ENCODE assay signal across 9 cellular contexts in genomic region chr7:96495751-96496216, GRCh38.
DNase-seq lines count a peak whose midpoint lies in the region; ATAC-seq and TF ChIP-seq lines count a peak whose summit lies in the region.
"Had no signal": no experiment of that assay in that cellular context is flagged by ENCODE, and none has a peak within 500 bp of the region (broad histone marks: within the 10 kb centered on the region; RNA-seq: fewer than 3 reads in every experiment).

No MANE protein-coding gene starts in this region.

- TF ChIP-seq POLR2A in spleen (IDR thresholded peaks at IDR 0.05) = no peak

- H3K9me3 Mint-ChIP-seq in activated naive CD8-positive, alpha-beta T cell treated with anti-CD3 and anti-CD28 coated beads, Interleukin-2, amount 10 ng/mL, durations not matched to agents 7 days and 5 days = no peaks in the 10 kb centered on the region
- H3K9me3 Mint-ChIP-seq: brain had no signal

- intact Hi-C loops in spleen (cut with DNase I; ENCODE audit: low total_unique reads) = no loop called here

- H3K4me1 ChIP-seq in spleen = peaks cover 0 to 3% (median 0%) of the 10 kb centered on the region in 6 donors

- H3K27ac Mint-ChIP-seq in activated naive CD8-positive, alpha-beta T cell treated with anti-CD3 and anti-CD28 coated beads, Interleukin-2, amount 10 ng/mL, durations not matched to agents 7 days and 5 days = peak overlapping the region; percentile 72

- POLR2A ChIA-PET in activated naive CD8-positive, alpha-beta T cell treated with anti-CD3 and anti-CD28 coated beads, Interleukin-2, amount 10 ng/mL, durations not matched to agents 7 days and 5 days (lab: Charles Lee) = no interaction called here

- peak; percentile 91 for ATAC-seq in GM18870 (IDR thresholded peaks at IDR 0.05; ENCODE audit: unreplicated experiment)
- ATAC-seq in HG02759 (IDR thresholded peaks at IDR 0.05; ENCODE audit: unreplicated experiment) = peak; percentile 62
- ATAC-seq in activated naive CD8-positive, alpha-beta T cell treated with anti-CD3 and anti-CD28 coated beads, Interleukin-2, amount 10 ng/mL, durations not matched to agents 7 days and 5 days (ENCODE audit: low read depth) = peak; percentile 80

- H3K4me3 Mint-ChIP-seq in activated naive CD8-positive, alpha-beta T cell treated with anti-CD3 and anti-CD28 coated beads, Interleukin-2, amount 10 ng/mL, durations not matched to agents 7 days and 5 days = peak overlapping the region; percentile 67
- H3K4me3 Mint-ChIP-seq: brain had no signal

- H3K4me1 Mint-ChIP-seq in activated naive CD8-positive, alpha-beta T cell treated with anti-CD3 and anti-CD28 coated beads, Interleukin-2, amount 10 ng/mL, durations not matched to agents 7 days and 5 days = peaks cover 14% of the 10 kb centered on the region

- 26 to 55% (median 37%) methylated on average over 6 of the region's 6 CpGs for WGBS in spleen, 5 donors

- no peaks in the 10 kb centered on the region for H3K36me3 Mint-ChIP-seq in activated naive CD8-positive, alpha-beta T cell treated with anti-CD3 and anti-CD28 coated beads, Interleukin-2, amount 10 ng/mL, durations not matched to agents 7 days and 5 days
- H3K36me3 Mint-ChIP-seq: brain had no signal

- no peaks in the 10 kb centered on the region for H3K9me3 ChIP-seq in spleen
- H3K9me3 ChIP-seq: ovary had no signal

- peaks cover 12% of the 10 kb centered on the region for H3K27me3 Mint-ChIP-seq in activated naive CD8-positive, alpha-beta T cell treated with anti-CD3 and anti-CD28 coated beads, Interleukin-2, amount 10 ng/mL, durations not matched to agents 7 days and 5 days
- H3K27me3 Mint-ChIP-seq: brain had no signal

- DNase-seq in NCI-H2107 (lab: John Stamatoyannopoulos, UW) (peak; percentile 72), spleen (no peak), RKO (ENCODE audit: low spot score) (no peak)
- DNase-seq in activated naive CD8-positive, alpha-beta T cell treated with anti-CD3 and anti-CD28 coated beads, Interleukin-2, amount 10 ng/mL, durations not matched to agents 7 days and 5 days = no peak
- no peak for DNase-seq in activated effector memory CD4-positive, alpha-beta T cell treated with anti-CD3 and anti-CD28 coated beads, Interleukin-2, amount 50 U/mL, for 16 hours
- DNase-seq: ovary had no signal

- H3K36me3 ChIP-seq in spleen = no peaks in the 10 kb centered on the region
- H3K36me3 ChIP-seq: ovary had no signal

- H3K27ac ChIP-seq in spleen = no peak overlapping the region
- H3K27ac ChIP-seq: ovary had no signal

- no peaks in the 10 kb centered on the region for H3K27me3 ChIP-seq in spleen (replicated peaks in 1 of 7)
- H3K27me3 ChIP-seq: ovary had no signal

- no peak overlapping the region for H3K4me3 ChIP-seq in spleen
- H3K4me3 ChIP-seq: ovary had no signal

- no peak for TF ChIP-seq CTCF in spleen (IDR thresholded peaks at IDR 0.05 in 8 of 11, conservative IDR thresholded peaks at IDR 0.05 in 3 of 11)
